In genomic region chr3:53254190-53254809, GRCh38 we compare ENCODE assay signal across 8 cellular contexts. TPM values are rescaled to one million over a fixed set of nuclear protein-coding genes. Genes with fewer than 3 reads are reported as not detected.
DNase-seq lines count a peak whose midpoint lies in the region; ATAC-seq and TF ChIP-seq lines count a peak whose summit lies in the region.

No MANE protein-coding gene starts in this region.

- H3K27ac Mint-ChIP-seq in WTC11 = peak overlapping the region; percentile 92

- TF ChIP-seq EP300 in ovary (IDR thresholded peaks at IDR 0.05) = no peak

- H3K36me3 ChIP-seq in BJ (ENCODE audit: control insufficient read depth, insufficient read depth, low read length) (peaks cover 2% of the 10 kb centered on the region), ovary (no peaks in the 10 kb centered on the region)

- peaks cover 10% of the 10 kb centered on the region for H3K4me1 ChIP-seq in ovary (ENCODE audit: insufficient read depth)

- H3K4me3 ChIP-seq in BJ (ENCODE audit: low read depth, low read length) (peak overlapping the region; percentile 77), foreskin fibroblast (ENCODE audit: low read depth in 1 of 2, low read length in 2 of 2) (peak overlapping the region; percentile 92 to 94), ovary (peak overlapping the region; percentile 69)

- no peak for TF ChIP-seq POLR2A in ovary (IDR thresholded peaks at IDR 0.05)

- TF ChIP-seq CTCF in BJ (IDR thresholded peaks at IDR 0.05; ENCODE audit: insufficient read depth, low read depth, low read length) (no peak), WTC11 (IDR thresholded peaks at IDR 0.05) (no peak), foreskin fibroblast (IDR thresholded peaks at IDR 0.05; ENCODE audit: low read depth, low read length) (no peak), ovary (IDR thresholded peaks at IDR 0.05) (no peak), GM10266 (IDR thresholded peaks at IDR 0.05; ENCODE audit: control insufficient read depth, insufficient read depth, low read depth, missing control alignments) (no peak)

- peaks cover 6% of the 10 kb centered on the region; the same call in 1 of the 2 replicates for H3K27me3 Mint-ChIP-seq in WTC11 (ENCODE audit: low read depth)

- no peaks in the 10 kb centered on the region for H3K9me3 ChIP-seq in ovary

- H3K4me3 Mint-ChIP-seq in WTC11 = peak overlapping the region; percentile 85

- H3K9me3 Mint-ChIP-seq in WTC11 = no peaks in the 10 kb centered on the region

- peak; percentile 3 for ATAC-seq in GM21723 (IDR thresholded peaks at IDR 0.05; ENCODE audit: unreplicated experiment)
- no peak for ATAC-seq in WTC11
- ATAC-seq in HG02970 (IDR thresholded peaks at IDR 0.05; ENCODE audit: low FRiP score, unreplicated experiment) = no peak

- H3K4me1 Mint-ChIP-seq in WTC11 = peaks cover 68% of the 10 kb centered on the region

- peaks cover 9% of the 10 kb centered on the region for H3K36me3 Mint-ChIP-seq in WTC11

- CTCF ChIA-PET in BJ (lab: Yijun Ruan, JAX) = interaction anchor here (0.6 to 1.0 kb wide), 4 partner anchors 10 to 33 kb away, joined by 3 to 4 read pairs (median 3); no protein-coding TSS in a partner anchor
- CTCF ChIA-PET in WTC11 (lab: Charles Lee) = interaction anchor here (0.8 to 1.3 kb wide), 3 partner anchors 11 to 93 kb away, joined by 3 read pairs; partner anchors contain the start of gene DCP1A

- intact Hi-C loops in ovary (cut with DNase I) = loop anchor here in 1 of 4 donors (5.0 kb wide), 1 partner anchor 87 kb away; no protein-coding TSS in a partner anchor

- POLR2A ChIA-PET in BJ (lab: Charles Lee) = interaction anchor here (0.5 kb wide), 1 partner anchor 94 kb away, joined by 3 read pairs; no protein-coding TSS in a partner anchor
- POLR2A ChIA-PET in WTC11 (lab: Charles Lee) = interaction anchor here (0.8 to 2.7 kb wide), 5 partner anchors 11 to 93 kb away, joined by 3 to 10 read pairs (median 4); partner anchors contain the start of gene DCP1A

- H3K27ac ChIP-seq in ovary = peak overlapping the region; percentile 68 to 82

- 19 to 24% (median 20%) methylated on average over 9 of the region's 9 CpGs for WGBS in ovary, 3 donors

- DNase-seq in BJ (ENCODE audit: low read depth) (no peak), WTC11 (ENCODE audit: low spot score) (no peak), foreskin fibroblast (peak in 1 of 2 donors; percentile 25), ovary (peak in 1 of 5 donors; percentile 36), NCI-H524 treated with DMSO at 0.1 percent for 48 hours (lab: John Stamatoyannopoulos, UW) (no peak), GM10266 (ENCODE audit: extremely low spot score) (no peak)

- H3K27me3 ChIP-seq in BJ (ENCODE audit: control insufficient read depth, insufficient read depth, low read length) (no peaks in the 10 kb centered on the region), ovary (no peaks in the 10 kb centered on the region)

TF ChIP-seq in WTC11, 78 proteins besides CTCF, POLR2A, EP300 and RAD21:
- 0 out of 2 replicates have a peak, but pooled peaks have one; percentile 46 for TF ChIP-seq JUN (CRISPR knock-in tag; IDR thresholded peaks at IDR 0.05)
- TF ChIP-seq KAT7 (CRISPR knock-in tag; IDR thresholded peaks at IDR 0.05; ENCODE audit: borderline replicate concordance) = 0 out of 2 replicates have a peak, but pooled peaks have one; percentile 49
- TF ChIP-seq, protein P1, sequence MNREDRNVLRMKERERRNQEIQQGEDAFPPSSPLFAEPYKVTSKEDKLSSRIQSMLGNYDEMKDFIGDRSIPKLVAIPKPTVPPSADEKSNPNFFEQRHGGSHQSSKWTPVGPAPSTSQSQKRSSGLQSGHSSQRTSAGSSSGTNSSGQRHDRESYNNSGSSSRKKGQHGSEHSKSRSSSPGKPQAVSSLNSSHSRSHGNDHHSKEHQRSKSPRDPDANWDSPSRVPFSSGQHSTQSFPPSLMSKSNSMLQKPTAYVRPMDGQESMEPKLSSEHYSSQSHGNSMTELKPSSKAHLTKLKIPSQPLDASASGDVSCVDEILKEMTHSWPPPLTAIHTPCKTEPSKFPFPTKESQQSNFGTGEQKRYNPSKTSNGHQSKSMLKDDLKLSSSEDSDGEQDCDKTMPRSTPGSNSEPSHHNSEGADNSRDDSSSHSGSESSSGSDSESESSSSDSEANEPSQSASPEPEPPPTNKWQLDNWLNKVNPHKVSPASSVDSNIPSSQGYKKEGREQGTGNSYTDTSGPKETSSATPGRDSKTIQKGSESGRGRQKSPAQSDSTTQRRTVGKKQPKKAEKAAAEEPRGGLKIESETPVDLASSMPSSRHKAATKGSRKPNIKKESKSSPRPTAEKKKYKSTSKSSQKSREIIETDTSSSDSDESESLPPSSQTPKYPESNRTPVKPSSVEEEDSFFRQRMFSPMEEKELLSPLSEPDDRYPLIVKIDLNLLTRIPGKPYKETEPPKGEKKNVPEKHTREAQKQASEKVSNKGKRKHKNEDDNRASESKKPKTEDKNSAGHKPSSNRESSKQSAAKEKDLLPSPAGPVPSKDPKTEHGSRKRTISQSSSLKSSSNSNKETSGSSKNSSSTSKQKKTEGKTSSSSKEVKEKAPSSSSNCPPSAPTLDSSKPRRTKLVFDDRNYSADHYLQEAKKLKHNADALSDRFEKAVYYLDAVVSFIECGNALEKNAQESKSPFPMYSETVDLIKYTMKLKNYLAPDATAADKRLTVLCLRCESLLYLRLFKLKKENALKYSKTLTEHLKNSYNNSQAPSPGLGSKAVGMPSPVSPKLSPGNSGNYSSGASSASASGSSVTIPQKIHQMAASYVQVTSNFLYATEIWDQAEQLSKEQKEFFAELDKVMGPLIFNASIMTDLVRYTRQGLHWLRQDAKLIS (CRISPR knock-in tag; IDR thresholded peaks at IDR 0.05; ENCODE audit: borderline replicate concordance) = no peak

RNA-seq across cellular contexts. Expression of gene TKT, which starts 1.5 kb away (rescaled TPM):
- 216 and 305 TPM in 2 replicates for polyA plus RNA-seq in BJ (2011; rRNA removed)
- 187 TPM in 2 replicates for polyA minus RNA-seq in BJ (2011; rRNA and poly(A)+ RNA removed)
- 1,040 to 1,222 TPM (median 1,204 TPM) in 3 replicates for total RNA-seq in WTC11 (2021)
- 100 to 1,000 TPM; 109 to 279 (median 230) TPM for total RNA-seq in ovary
- polyA plus RNA-seq in ovary = 100 to 1,000 TPM in 1 of 2 donors, 10 to 100 TPM in 1; 62.6 to 208 TPM
